ENCODE assay signal across 25 cellular contexts in genomic region chr3:15743587-15744009, GRCh38. TPM values are rescaled to one million over a fixed set of nuclear protein-coding genes. Genes with fewer than 3 reads are reported as not detected.
DNase-seq lines count a peak whose midpoint lies in the region; ATAC-seq and TF ChIP-seq lines count a peak whose summit lies in the region.
"Had no signal": no experiment of that assay in that cellular context is flagged by ENCODE, and none has a peak within 500 bp of the region (broad histone marks: within the 10 kb centered on the region; RNA-seq: fewer than 3 reads in every experiment).

No MANE protein-coding gene starts in this region.

- H3K56ac ChIP-seq in IMR-90 (ENCODE audit: extremely low read depth, insufficient read depth, low read length): no peak overlapping the region

- no peak overlapping the region for H3K18ac ChIP-seq in IMR-90 (ENCODE audit: low read depth, low read length)

- no peak for TF ChIP-seq POLR2A in IMR-90 (IDR thresholded peaks at IDR 0.05; ENCODE audit: low read depth, low read length)

- H3K27ac ChIP-seq in CD8-positive, alpha-beta memory T cell (ENCODE audit: low read depth, low read length): no peak overlapping the region
- H3K27ac ChIP-seq in IMR-90 (ENCODE audit: insufficient read depth, low read length) (no peak overlapping the region), substantia nigra (ENCODE audit: low read depth, low read length, poor library complexity, severe bottlenecking) (no peak overlapping the region)
- H3K27ac ChIP-seq: ovary, PC-9, right atrium auricular region, tibial artery had no signal

- no peak overlapping the region for H2BK15ac ChIP-seq in IMR-90 (ENCODE audit: low read depth, low read length)

- no peaks in the 10 kb centered on the region for H3K27me3 Mint-ChIP-seq in CD8-positive, alpha-beta memory T cell
- H3K27me3 Mint-ChIP-seq in effector memory CD8-positive, alpha-beta T cell: no peaks in the 10 kb centered on the region
- no peaks in the 10 kb centered on the region for H3K27me3 Mint-ChIP-seq in progenitor cell of endocrine pancreas
- H3K27me3 Mint-ChIP-seq: naive thymus-derived CD4-positive, alpha-beta T cell; T-cell had no signal

- BruUV-seq in IMR-90 (replicated peaks; lab: Mats Ljungman, UMichigan): no TSS peak

- no peak for ATAC-seq in IMR-90 (ENCODE audit: low read depth)
- no peak for ATAC-seq in effector memory CD8-positive, alpha-beta T cell (replicated peaks)
- ATAC-seq: activated T-cell treated with anti-CD3 and anti-CD28 coated beads, Interleukin-2, amount 50 U/mL, for 4 hours; naive thymus-derived CD4-positive, alpha-beta T cell; stimulated activated naive CD8-positive, alpha-beta T cell treated with anti-CD3 and anti-CD28 coated beads, Interleukin-15, Interleukin-2, amounts not matched to agents 100 U/mL and 50 U/mL, for 24 hours; T-cell had no signal

- no peak overlapping the region for H2AK9ac ChIP-seq in IMR-90 (replicated peaks; ENCODE audit: low read depth, low read length, poor library complexity)

- no peak overlapping the region for H2BK120ac ChIP-seq in IMR-90 (ENCODE audit: low read depth, low read length)

- no peak overlapping the region for H2AFZ ChIP-seq in IMR-90 (replicated peaks; ENCODE audit: low read length, poor library complexity)
- H2AFZ ChIP-seq: PC-9 had no signal

- no peak overlapping the region for H3K23ac ChIP-seq in IMR-90 (ENCODE audit: low read depth, low read length)

- H2BK5ac ChIP-seq in IMR-90 (ENCODE audit: low read depth, low read length, poor library complexity, severe bottlenecking): peak overlapping the region; percentile 24

- H2AK5ac ChIP-seq in IMR-90 (ENCODE audit: low read depth, low read length): no peak overlapping the region

- TF ChIP-seq RAD21 in IMR-90 (IDR thresholded peaks at IDR 0.05; ENCODE audit: low read length): no peak

- peaks cover 39 to 48% (median 40%) of the 10 kb centered on the region in 3 donors for H3K36me3 Mint-ChIP-seq in CD8-positive, alpha-beta memory T cell
- no peaks in the 10 kb centered on the region for H3K36me3 Mint-ChIP-seq in effector memory CD8-positive, alpha-beta T cell (ENCODE audit: insufficient read depth)
- H3K36me3 Mint-ChIP-seq in progenitor cell of endocrine pancreas (ENCODE audit: insufficient read depth): peaks cover 74% of the 10 kb centered on the region

- H3K4me3 Mint-ChIP-seq in CD8-positive, alpha-beta memory T cell: no peak overlapping the region
- H3K4me3 Mint-ChIP-seq in effector memory CD8-positive, alpha-beta T cell: no peak overlapping the region
- H3K4me3 Mint-ChIP-seq in progenitor cell of endocrine pancreas (ENCODE audit: low read depth): peak overlapping the region; percentile 44
- H3K4me3 Mint-ChIP-seq: activated T-cell treated with anti-CD3 and anti-CD28 coated beads, Interleukin-2, amount 50 U/mL, for 4 hours; mesothelial cell of epicardium; naive thymus-derived CD4-positive, alpha-beta T cell; T-cell had no signal

- intact Hi-C loops in IMR-90 (cut with micrococcal nuclease): no loop called here

- H3K79me1 ChIP-seq in IMR-90 (ENCODE audit: low read depth in 1 of 2, low read length in 2 of 2): peaks cover 6 to 7% of the 10 kb centered on the region in 2 experiments

- peak overlapping the region in 5 of 8 donors; percentile 20 to 74 (median 43) for H3K27ac Mint-ChIP-seq in CD8-positive, alpha-beta memory T cell
- peak overlapping the region; percentile 36 to 39 for H3K27ac Mint-ChIP-seq in effector memory CD8-positive, alpha-beta T cell
- peak overlapping the region; percentile 47 for H3K27ac Mint-ChIP-seq in progenitor cell of endocrine pancreas
- H3K27ac Mint-ChIP-seq: T-cell had no signal

- H3K9ac ChIP-seq in IMR-90 (ENCODE audit: low read depth, low read length): no peak overlapping the region

- dilution Hi-C loops in IMR-90 (cut with HindIII; ENCODE audit: low sequenced_read_pairs, unreplicated experiment): no loop called here

- no peak overlapping the region for H2BK20ac ChIP-seq in IMR-90 (ENCODE audit: low read depth, low read length)

- H4K20me1 ChIP-seq in IMR-90 (ENCODE audit: insufficient read depth, low read length): no peaks in the 10 kb centered on the region

- H3K4me2 ChIP-seq in IMR-90 (ENCODE audit: low read depth, low read length): no peak overlapping the region
- H3K4me2 ChIP-seq: PC-9 had no signal

- CTCF ChIA-PET in CD8-positive, alpha-beta memory T cell (lab: Charles Lee): no interaction called here
- CTCF ChIA-PET in IMR-90 (lab: Yijun Ruan, JAX): no interaction called here

- peaks cover 11% of the 10 kb centered on the region for H3K9me3 ChIP-seq in CD8-positive, alpha-beta memory T cell (ENCODE audit: low read length)
- H3K9me3 ChIP-seq in IMR-90 (ENCODE audit: control insufficient read depth, insufficient read depth, low read length): peaks cover 3% of the 10 kb centered on the region
- H3K9me3 ChIP-seq: ovary, tibial artery had no signal

- no peak overlapping the region for H4K8ac ChIP-seq in IMR-90 (ENCODE audit: low read depth in 2 of 2, low read length in 2 of 2)

- in situ Hi-C loops in IMR-90 (cut with MboI; ENCODE audit: low sequenced_read_pairs): no loop called here

- no peak overlapping the region for H3K4ac ChIP-seq in IMR-90 (ENCODE audit: low read depth, low read length)

- H4K5ac ChIP-seq in IMR-90 (ENCODE audit: low read depth, low read length): no peak overlapping the region

- POLR2A ChIA-PET in CD8-positive, alpha-beta memory T cell (lab: Charles Lee): no interaction called here
- POLR2A ChIA-PET in IMR-90 (lab: Charles Lee; ENCODE audit: unreplicated experiment): interaction anchor here (0.5 to 0.6 kb wide), 2 partner anchors 54 to 563 kb away, joined by 4 read pairs; partner anchors contain the start of gene ANKRD28

- H3K14ac ChIP-seq in IMR-90 (replicated peaks; ENCODE audit: low read depth, low read length): no peak overlapping the region

- H3K4me1 ChIP-seq in CD8-positive, alpha-beta memory T cell (ENCODE audit: insufficient read depth, low read length): no peaks in the 10 kb centered on the region
- H3K4me1 ChIP-seq in IMR-90 (ENCODE audit: control insufficient read depth, insufficient read depth, low read length): no peaks in the 10 kb centered on the region
- H3K4me1 ChIP-seq: right atrium auricular region, tibial artery had no signal

- TF ChIP-seq CTCF in IMR-90 (conservative IDR thresholded peaks at IDR 0.05; ENCODE audit: low read depth, low read length) (no peak), progenitor cell of endocrine pancreas (IDR thresholded peaks at IDR 0.05; ENCODE audit: unreplicated experiment) (no peak)

- WGBS in IMR-90 (ENCODE audit: extremely low coverage in 2 of 2, insufficient read length in 1 of 2), 2 experiments: no CpG with 5 or more reads among the region's 3 CpGs

- H4K91ac ChIP-seq in IMR-90 (ENCODE audit: insufficient read depth, low read depth, low read length): no peak overlapping the region

- no peaks in the 10 kb centered on the region for H3K9me1 ChIP-seq in IMR-90 (ENCODE audit: insufficient read depth, low read length)

- H3K4me3 ChIP-seq in CD8-positive, alpha-beta memory T cell (ENCODE audit: low read length): no peak overlapping the region
- H3K4me3 ChIP-seq in IMR-90 (ENCODE audit: insufficient read depth, low read depth, low read length): no peak overlapping the region
- H3K4me3 ChIP-seq: ovary, PC-9, right atrium auricular region, tibial artery had no signal

- no peaks in the 10 kb centered on the region for H3K27me3 ChIP-seq in CD8-positive, alpha-beta memory T cell (ENCODE audit: insufficient read depth, low read length, poor library complexity, severe bottlenecking)
- no peaks in the 10 kb centered on the region for H3K27me3 ChIP-seq in IMR-90 (ENCODE audit: control insufficient read depth, insufficient read depth, low read length)
- H3K27me3 ChIP-seq: ovary, right atrium auricular region, tibial artery had no signal

- no peak for DNase-seq in CD8-positive, alpha-beta memory T cell
- no peak for DNase-seq in IMR-90
- DNase-seq in effector memory CD8-positive, alpha-beta T cell: no peak
- DNase-seq in progenitor cell of endocrine pancreas (ENCODE audit: low spot score, unreplicated experiment): no peak
- DNase-seq in substantia nigra (lab: John Stamatoyannopoulos, UW): no peak
- no peak for DNase-seq in SIG-M5 treated with dmso at 0.1 percent for 504 hours (lab: John Stamatoyannopoulos, UW; ENCODE audit: unreplicated experiment)
- DNase-seq in pons (ENCODE audit: low spot score): no peak
- no peak for DNase-seq in NOMO-1 treated with DMSO at 0.1 percent for 48 hours (lab: John Stamatoyannopoulos, UW; ENCODE audit: unreplicated experiment)
- DNase-seq: activated CD4-positive, alpha-beta T cell treated with anti-CD3 and anti-CD28 coated beads for 1 hour; activated naive CD4-positive, alpha-beta T cell treated with anti-CD3 and anti-CD28 coated beads, Interleukin-2, amount 50 U/mL, for 16 hours; activated T-cell treated with anti-CD3 and anti-CD28 coated beads, Interleukin-2, amount 50 U/mL, for 4 hours; anterior cingulate cortex; DMS153; MM.1S; naive thymus-derived CD4-positive, alpha-beta T cell; NCI-H146; NCI-H510A treated with DMSO at 0.1 percent for 48 hours; ovary; PC-9; SHP77 treated with DMSO at 0.1 percent for 48 hours; stimulated activated naive CD8-positive, alpha-beta T cell treated with anti-CD3 and anti-CD28 coated beads, Interleukin-15, Interleukin-2, amounts not matched to agents 100 U/mL and 50 U/mL, for 24 hours; T-cell; tibial artery had no signal

- peaks cover 16 to 29% (median 21%) of the 10 kb centered on the region in 5 donors for H3K9me3 Mint-ChIP-seq in CD8-positive, alpha-beta memory T cell
- H3K9me3 Mint-ChIP-seq in effector memory CD8-positive, alpha-beta T cell: peaks cover 0 to 2% of the 10 kb centered on the region in 2 donors
- H3K9me3 Mint-ChIP-seq in progenitor cell of endocrine pancreas (ENCODE audit: low read depth): peaks cover 63% of the 10 kb centered on the region

- peaks cover 33 to 41% (median 40%) of the 10 kb centered on the region in 3 donors for H3K4me1 Mint-ChIP-seq in CD8-positive, alpha-beta memory T cell
- peaks cover 18 to 26% of the 10 kb centered on the region in 2 donors for H3K4me1 Mint-ChIP-seq in effector memory CD8-positive, alpha-beta T cell (ENCODE audit: low read depth in 2 of 2)
- H3K4me1 Mint-ChIP-seq in progenitor cell of endocrine pancreas (ENCODE audit: low read depth): no peaks in the 10 kb centered on the region
- H3K4me1 Mint-ChIP-seq: mesothelial cell of epicardium had no signal

- no peaks in the 10 kb centered on the region for H3K36me3 ChIP-seq in CD8-positive, alpha-beta memory T cell (ENCODE audit: insufficient read depth, low read length)
- H3K36me3 ChIP-seq in IMR-90 (ENCODE audit: control insufficient read depth, insufficient read depth, low read length): peaks cover 6% of the 10 kb centered on the region; the same call in 1 of the 2 replicates
- H3K36me3 ChIP-seq: ovary, right atrium auricular region had no signal

TF ChIP-seq in IMR-90, 13 proteins besides CTCF, POLR2A, EP300 and RAD21 (continues in another document):
- TF ChIP-seq CEBPB (IDR thresholded peaks at IDR 0.05; ENCODE audit: low read depth, low read length): no peak
- no peak for TF ChIP-seq BHLHE40 (IDR thresholded peaks at IDR 0.05; ENCODE audit: low read depth, low read length)

RNA-seq across cellular contexts. Expression of gene ANKRD28, which starts 54.2 kb away (rescaled TPM):
- total RNA-seq in CD8-positive, alpha-beta memory T cell: 10 to 100 TPM; 40.2 to 41.5 TPM
- polyA plus RNA-seq in CD8-positive, alpha-beta memory T cell: 11.2 TPM
- total RNA-seq in IMR-90 (2012; rRNA removed) (211 and 223 TPM in 2 replicates), progenitor cell of endocrine pancreas (63.7 and 66.1 TPM in 2 replicates)
- polyA plus RNA-seq in IMR-90 (2012; rRNA removed): 39.2 and 52.6 TPM in 2 replicates
- polyA plus RNA-seq in IMR-90 (2012; cell fraction: cytosol; rRNA removed): 14.2 and 22.7 TPM in 2 replicates
- polyA plus RNA-seq in IMR-90 (2012; cell fraction: nucleus; rRNA removed; ENCODE audit: low replicate concordance): 23.2 and 164 TPM in 2 replicates
